Comparison of ENCODE assay signal across 9 cellular contexts in genomic region chrX:74923942-74924448, GRCh38.
DNase-seq lines count a peak whose midpoint lies in the region; ATAC-seq lines count a peak whose summit lies in the region.
"Had no signal": no experiment of that assay in that cellular context is flagged by ENCODE, and none has a peak within 500 bp of the region (broad histone marks: within the 10 kb centered on the region; RNA-seq: fewer than 3 reads in every experiment).

No MANE protein-coding gene starts in this region.

- no peak overlapping the region for H3K27ac ChIP-seq in duodenal mucosa (ENCODE audit: low read depth, low read length)
- H3K27ac ChIP-seq: epithelial cell of prostate had no signal

- no peaks in the 10 kb centered on the region for H3K4me1 ChIP-seq in duodenal mucosa (ENCODE audit: control insufficient read depth in 1 of 2, insufficient read depth in 2 of 2, low read length in 2 of 2)

- peak; percentile 15 for ATAC-seq in GM21515 (IDR thresholded peaks at IDR 0.05; ENCODE audit: unreplicated experiment)
- ATAC-seq in GM21737 (IDR thresholded peaks at IDR 0.05; ENCODE audit: unreplicated experiment), result no peak

- peak; percentile 12 for DNase-seq in DMS114 treated with DMSO at 0.1 percent for 48 hours (lab: John Stamatoyannopoulos, UW; ENCODE audit: unreplicated experiment)
- DNase-seq in NCI-H510A treated with DMSO at 0.1 percent for 48 hours (lab: John Stamatoyannopoulos, UW), result peak; percentile 7
- peak in 30 of 56 donors; percentile 0 to 46 (median 12) for DNase-seq in nucleus accumbens (lab: John Stamatoyannopoulos, UW)
- no peak for DNase-seq in NCI-H1930 (lab: John Stamatoyannopoulos, UW)
- DNase-seq in NCI-H1417 treated with DMSO at 0.1 percent for 48 hours (lab: John Stamatoyannopoulos, UW), result no peak

- H3K4me3 ChIP-seq in duodenal mucosa (ENCODE audit: low read depth in 1 of 2, low read length in 2 of 2), result peak overlapping the region; percentile 52 to 60

- no peaks in the 10 kb centered on the region for H3K9me3 ChIP-seq in duodenal mucosa (ENCODE audit: control insufficient read depth in 1 of 2, low read length in 2 of 2)

- no peaks in the 10 kb centered on the region for H3K36me3 ChIP-seq in duodenal mucosa (ENCODE audit: control insufficient read depth in 1 of 2, insufficient read depth in 2 of 2, low read length in 2 of 2)

- H3K9ac ChIP-seq in duodenal mucosa (ENCODE audit: low read depth in 1 of 2, low read length in 2 of 2), result no peak overlapping the region

- no peaks in the 10 kb centered on the region for H3K27me3 ChIP-seq in duodenal mucosa (ENCODE audit: control insufficient read depth in 1 of 2, insufficient read depth in 2 of 2, low read length in 2 of 2)

Comparison
In these comparisons a context has a peak if more than half of its experiments do, and no peak if none do; other contexts are left out.
1. DNase-seq: peak in DMS114 treated with DMSO at 0.1 percent for 48 hours (single experiment), NCI-H510A treated with DMSO at 0.1 percent for 48 hours (single experiment) and nucleus accumbens (30 of 56); none in NCI-H1930 (0 of 2) and NCI-H1417 treated with DMSO at 0.1 percent for 48 hours (single experiment).